Comparison of ENCODE assay signal across 27 cellular contexts in the genomic region with DNA sequence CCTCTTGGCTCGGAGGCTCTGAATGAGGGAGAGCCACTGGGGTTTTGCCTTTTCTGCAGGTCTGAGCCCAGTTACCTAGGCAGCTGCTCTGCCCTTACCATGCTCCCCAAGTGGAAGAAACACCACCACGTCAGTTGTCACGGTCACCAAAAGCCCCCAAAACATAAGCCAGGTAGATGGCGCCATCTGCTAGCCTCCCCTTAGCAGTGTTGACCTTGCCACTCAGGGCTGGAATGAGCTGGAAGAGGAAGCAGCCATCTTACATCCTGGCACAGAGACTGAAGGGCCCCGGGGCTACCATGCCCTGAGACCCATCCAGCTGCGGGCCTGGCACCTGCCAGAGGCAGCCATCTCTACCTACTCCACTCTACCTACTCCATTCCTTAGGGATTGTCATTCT. TPM values are rescaled to one million over a fixed set of nuclear protein-coding genes. Genes with fewer than 3 reads are reported as not detected.
DNase-seq lines count a peak whose midpoint lies in the region; ATAC-seq, FAIRE-seq and TF ChIP-seq lines count a peak whose summit lies in the region.
"Had no signal": no experiment of that assay in that cellular context is flagged by ENCODE, and none has a peak within 500 bp of the region (broad histone marks: within the 10 kb centered on the region; RNA-seq: fewer than 3 reads in every experiment).

No MANE protein-coding gene starts in this region.

- TF ChIP-seq CTCF in SK-N-SH (IDR thresholded peaks at IDR 0.05), result no peak
- TF ChIP-seq CTCF in K562 (IDR thresholded peaks at IDR 0.05 in 2 of 3, conservative IDR thresholded peaks at IDR 0.05 in 1 of 3; ENCODE audit: insufficient read depth in 2 of 3, low read depth in 1 of 3, low read length in 3 of 3), result peak; percentile 27 to 42 (median 38); a peak in 3 of 6 replicates

- WGBS in SK-N-SH (ENCODE audit: low lambda C conversion rate), result 98% methylated on average over 6 of the region's 6 CpGs
- 57% methylated on average over 6 of the region's 6 CpGs for WGBS in K562 (ENCODE audit: insufficient coverage, low coverage, missing lambda C conversion rate)

- TF ChIP-seq EP300 in SK-N-SH (IDR thresholded peaks at IDR 0.05; ENCODE audit: borderline replicate concordance in 1 of 2, low read depth in 1 of 2, low read length in 1 of 2) (no peak), K562 (IDR thresholded peaks at IDR 0.05; ENCODE audit: low read length) (no peak)

- CTCF ChIA-PET in SK-N-SH (lab: Yijun Ruan, JAX), result interaction anchor here (1.1 to 1.6 kb wide), 2 partner anchors 54 to 62 kb away, joined by 3 to 4 read pairs; partner anchors contain the start of genes ENDOG and PKN3
- CTCF ChIA-PET in K562 (lab: Yijun Ruan, JAX; ENCODE audit: low intra/inter-chr PET ratio), result no interaction called here
- CTCF ChIA-PET in naive thymus-derived CD4-positive, alpha-beta T cell (lab: Charles Lee), result interaction anchor here (0.6 kb wide), 1 partner anchor 873 kb away, joined by 3 read pairs; no protein-coding TSS in a partner anchor

- DNase-seq in SK-N-SH, result no peak
- DNase-seq in MV-4-11 (lab: John Stamatoyannopoulos, UW), result peak; percentile 3
- peak in 1 of 4 experiments; percentile 38 for DNase-seq in K562 (ENCODE audit: extremely low read depth in 1 of 4, low spot score in 3 of 4)
- DNase-seq in stimulated activated effector memory CD8-positive, alpha-beta T cell treated with anti-CD3 and anti-CD28 coated beads, Interleukin-12 subunit alpha, Interleukin-12 subunit beta, amount 100 ng/mL, for 72 hours (ENCODE audit: low spot score in 2 of 2), result no peak
- DNase-seq in left lobe of liver (ENCODE audit: low spot score), result no peak
- no peak for DNase-seq in naive thymus-derived CD4-positive, alpha-beta T cell
- no peak for DNase-seq in stimulated activated CD8-positive, alpha-beta memory T cell treated with anti-CD3 and anti-CD28 coated beads, Interleukin-4, amount 100 ng/mL, for 48 hours
- DNase-seq: activated CD4-positive, CD25-positive, alpha-beta regulatory T cell treated with anti-CD3 and anti-CD28 coated beads, Interleukin-2, amount 50 U/mL, for 72 hours; activated naive CD4-positive, alpha-beta T cell treated with anti-CD3 and anti-CD28 coated beads, Interleukin-2, amount 10 ng/mL, durations not matched to agents 7 days and 5 days; C1 segment of cervical spinal cord; cerebellar nuclear complex; effector memory CD4-positive, alpha-beta T cell; GF-D8; head of caudate nucleus; islet precursor cell; NCI-H187 treated with DMSO at 0.1 percent for 48 hours; psoas muscle; SHP77 treated with DMSO at 0.1 percent for 48 hours; stimulated activated CD4-positive, alpha-beta T cell treated with anti-CD3 and anti-CD28 coated beads, Interleukin-4, amount 100 ng/mL, for 24 hours; T-helper 2 cell had no signal

- H3K9ac ChIP-seq in SK-N-SH (no peak overlapping the region), K562 (ENCODE audit: insufficient read depth in 1 of 2, low read depth in 2 of 2, low read length in 2 of 2) (peak overlapping the region in 1 of 2 experiments; percentile 15; a peak in 1 of 4 replicates)

- TF ChIP-seq RAD21 in SK-N-SH (IDR thresholded peaks at IDR 0.05; ENCODE audit: low read length) (peak; percentile 2; the same call in 1 of the 2 replicates), K562 (CRISPR knock-in tag; conservative IDR thresholded peaks at IDR 0.05 in 1 of 2, IDR thresholded peaks at IDR 0.05 in 1 of 2) (peak in 1 of 2 experiments; percentile 43; a peak in 1 of 4 replicates)

- POLR2A ChIA-PET in SK-N-SH (lab: Yijun Ruan, JAX), result interaction anchor here (0.9 kb wide), 1 partner anchor 17 kb away, joined by 3 read pairs; no protein-coding TSS in a partner anchor
- POLR2A ChIA-PET in K562 (lab: Yijun Ruan, JAX), result interaction anchor here (1.3 kb wide), 1 partner anchor 19 kb away, joined by 3 read pairs; no protein-coding TSS in a partner anchor
- POLR2A ChIA-PET in naive thymus-derived CD4-positive, alpha-beta T cell (lab: Charles Lee), result no interaction called here

- intact Hi-C loops in K562 (cut with micrococcal nuclease), result loop anchor here (5.0 kb wide), 1 partner anchor 53 kb away; the partner anchor contains the start of gene ENDOG
- intact Hi-C loops in naive thymus-derived CD4-positive, alpha-beta T cell (cut with micrococcal nuclease), result no loop called here

- H3K27me3 ChIP-seq in SK-N-SH (ENCODE audit: insufficient read depth), result no peaks in the 10 kb centered on the region
- no peaks in the 10 kb centered on the region for H3K27me3 ChIP-seq in K562 (ENCODE audit: control insufficient read depth in 2 of 2, insufficient read depth in 2 of 2, low read length in 2 of 2)
- H3K27me3 ChIP-seq in naive thymus-derived CD4-positive, alpha-beta T cell (ENCODE audit: control insufficient read depth in 2 of 2, insufficient read depth in 2 of 2, low read length in 2 of 2), result no peaks in the 10 kb centered on the region

- H3K4me3 ChIP-seq in SK-N-SH (ENCODE audit: low read depth in 2 of 2, low read length in 1 of 2), result no peak overlapping the region
- no peak overlapping the region for H3K4me3 ChIP-seq in K562
- H3K4me3 ChIP-seq in naive thymus-derived CD4-positive, alpha-beta T cell (ENCODE audit: low read length), result no peak overlapping the region
- H3K4me3 ChIP-seq: psoas muscle, smooth muscle cell, thoracic aorta had no signal

- H3K27ac Mint-ChIP-seq in stimulated activated effector memory CD8-positive, alpha-beta T cell treated with anti-CD3 and anti-CD28 coated beads, Interleukin-12 subunit alpha, Interleukin-12 subunit beta, amount 100 ng/mL, for 72 hours, result peak overlapping the region; percentile 34
- H3K27ac Mint-ChIP-seq in naive thymus-derived CD4-positive, alpha-beta T cell, result peak overlapping the region in 1 of 9 donors; percentile 63
- H3K27ac Mint-ChIP-seq: activated naive CD4-positive, alpha-beta T cell treated with anti-CD3 and anti-CD28 coated beads, Interleukin-2, amount 10 ng/mL, durations not matched to agents 7 days and 5 days had no signal

- H3K9me1 ChIP-seq in K562 (ENCODE audit: control insufficient read depth, insufficient read depth, low read length), result peaks cover 3% of the 10 kb centered on the region

- no peaks in the 10 kb centered on the region for H3K9me3 ChIP-seq in SK-N-SH
- no peaks in the 10 kb centered on the region for H3K9me3 ChIP-seq in K562 (replicated peaks; ENCODE audit: control insufficient read depth, insufficient read depth, low read depth, low read length)
- no peaks in the 10 kb centered on the region for H3K9me3 ChIP-seq in naive thymus-derived CD4-positive, alpha-beta T cell (ENCODE audit: control insufficient read depth in 2 of 3, low read length in 3 of 3)
- H3K9me3 ChIP-seq: psoas muscle, thoracic aorta had no signal

- no peak for TF ChIP-seq POLR2A in K562 (conservative IDR thresholded peaks at IDR 0.05)

- no peak overlapping the region for H3K4me3 Mint-ChIP-seq in stimulated activated effector memory CD8-positive, alpha-beta T cell treated with anti-CD3 and anti-CD28 coated beads, Interleukin-12 subunit alpha, Interleukin-12 subunit beta, amount 100 ng/mL, for 72 hours
- H3K4me3 Mint-ChIP-seq in naive thymus-derived CD4-positive, alpha-beta T cell, result no peak overlapping the region
- H3K4me3 Mint-ChIP-seq: activated naive CD4-positive, alpha-beta T cell treated with anti-CD3 and anti-CD28 coated beads, Interleukin-2, amount 10 ng/mL, durations not matched to agents 7 days and 5 days had no signal

- H3K79me2 ChIP-seq in SK-N-SH (ENCODE audit: insufficient read depth) (peaks cover 14% of the 10 kb centered on the region; the same call in 1 of the 2 replicates), K562 (ENCODE audit: control insufficient read depth, insufficient read depth, low read length) (no peaks in the 10 kb centered on the region)

- ATAC-seq in SK-N-SH treated with all-trans-retinoic acid at 6 μM for 48 hours (no peak), K562 (peak; percentile 38; the same call in 2 of the 3 replicates), left lobe of liver (no peak)
- no peak for ATAC-seq in stimulated activated effector memory CD8-positive, alpha-beta T cell treated with anti-CD3 and anti-CD28 coated beads, Interleukin-12 subunit alpha, Interleukin-12 subunit beta, amount 100 ng/mL, for 72 hours
- no peak for ATAC-seq in naive thymus-derived CD4-positive, alpha-beta T cell
- ATAC-seq: psoas muscle had no signal

- no peak overlapping the region for H3K4me2 ChIP-seq in SK-N-SH
- no peak overlapping the region for H3K4me2 ChIP-seq in K562 (ENCODE audit: insufficient read depth, low read length)
- H3K4me2 ChIP-seq: smooth muscle cell had no signal

- H3K36me3 ChIP-seq in SK-N-SH (replicated peaks in 1 of 2; ENCODE audit: control insufficient read depth in 1 of 2, insufficient read depth in 2 of 2, low read length in 1 of 2), result peaks cover 0 to 5% of the 10 kb centered on the region in 2 experiments
- H3K36me3 ChIP-seq in K562 (ENCODE audit: control insufficient read depth, insufficient read depth, low read length), result peaks cover 5% of the 10 kb centered on the region; the same call in 1 of the 3 replicates
- H3K36me3 ChIP-seq in naive thymus-derived CD4-positive, alpha-beta T cell (ENCODE audit: control insufficient read depth in 2 of 3, insufficient read depth in 3 of 3, low read length in 3 of 3), result peaks cover 0 to 14% (median 0%) of the 10 kb centered on the region in 3 experiments

- H4K20me1 ChIP-seq in SK-N-SH (ENCODE audit: insufficient read depth) (no peaks in the 10 kb centered on the region), K562 (replicated peaks; ENCODE audit: control insufficient read depth, insufficient read depth, low read length) (no peaks in the 10 kb centered on the region)

- H3K27ac ChIP-seq in SK-N-SH (ENCODE audit: low read depth in 2 of 2, low read length in 1 of 2) (no peak overlapping the region), K562 (ENCODE audit: extremely low read depth, low read depth, low read length) (no peak overlapping the region)
- H3K27ac ChIP-seq in naive thymus-derived CD4-positive, alpha-beta T cell (ENCODE audit: low read depth, low read length), result no peak overlapping the region
- H3K27ac ChIP-seq: psoas muscle, thoracic aorta had no signal

- no peaks in the 10 kb centered on the region for H3F3A ChIP-seq in SK-N-SH (replicated peaks; ENCODE audit: insufficient read depth)

- no TSS peak for BruUV-seq in K562 (replicated peaks; lab: Mats Ljungman, UMichigan)

- H3K9me3 Mint-ChIP-seq in stimulated activated effector memory CD8-positive, alpha-beta T cell treated with anti-CD3 and anti-CD28 coated beads, Interleukin-12 subunit alpha, Interleukin-12 subunit beta, amount 100 ng/mL, for 72 hours, result no peaks in the 10 kb centered on the region
- no peaks in the 10 kb centered on the region for H3K9me3 Mint-ChIP-seq in naive thymus-derived CD4-positive, alpha-beta T cell
- H3K9me3 Mint-ChIP-seq: activated naive CD4-positive, alpha-beta T cell treated with anti-CD3 and anti-CD28 coated beads, Interleukin-2, amount 10 ng/mL, durations not matched to agents 7 days and 5 days; naive thymus-derived CD8-positive, alpha-beta T cell had no signal

- peaks cover 39% of the 10 kb centered on the region for H3K4me1 Mint-ChIP-seq in stimulated activated effector memory CD8-positive, alpha-beta T cell treated with anti-CD3 and anti-CD28 coated beads, Interleukin-12 subunit alpha, Interleukin-12 subunit beta, amount 100 ng/mL, for 72 hours
- peaks cover 10 to 46% (median 35%) of the 10 kb centered on the region in 7 donors for H3K4me1 Mint-ChIP-seq in naive thymus-derived CD4-positive, alpha-beta T cell

- in situ Hi-C loops in K562 (cut with MboI), result no loop called here

- no peaks in the 10 kb centered on the region for H3K9me2 ChIP-seq in SK-N-SH

- H3K36me3 Mint-ChIP-seq in stimulated activated effector memory CD8-positive, alpha-beta T cell treated with anti-CD3 and anti-CD28 coated beads, Interleukin-12 subunit alpha, Interleukin-12 subunit beta, amount 100 ng/mL, for 72 hours, result peaks cover 10% of the 10 kb centered on the region
- H3K36me3 Mint-ChIP-seq in naive thymus-derived CD4-positive, alpha-beta T cell, result peaks cover 0 to 17% (median 0%) of the 10 kb centered on the region in 5 donors
- H3K36me3 Mint-ChIP-seq: activated naive CD4-positive, alpha-beta T cell treated with anti-CD3 and anti-CD28 coated beads, Interleukin-2, amount 10 ng/mL, durations not matched to agents 7 days and 5 days had no signal

- no peaks in the 10 kb centered on the region for H3K27me3 Mint-ChIP-seq in naive thymus-derived CD4-positive, alpha-beta T cell
- H3K27me3 Mint-ChIP-seq: activated naive CD4-positive, alpha-beta T cell treated with anti-CD3 and anti-CD28 coated beads, Interleukin-2, amount 10 ng/mL, durations not matched to agents 7 days and 5 days; naive thymus-derived CD8-positive, alpha-beta T cell had no signal

- H2AFZ ChIP-seq in SK-N-SH (ENCODE audit: low read depth) (no peak overlapping the region), K562 (ENCODE audit: low read depth, low read length) (no peak overlapping the region)

- FAIRE-seq in K562 (lab: Jason Lieb, UNC), result no peak
- FAIRE-seq: A204.1, astrocyte, HTR-8/SVneo had no signal

- H3K4me1 ChIP-seq in SK-N-SH (ENCODE audit: control insufficient read depth in 1 of 2, insufficient read depth in 2 of 2, low read depth in 1 of 2, low read length in 1 of 2) (no peaks in the 10 kb centered on the region), K562 (replicated peaks in 1 of 2; ENCODE audit: control insufficient read depth in 2 of 2, insufficient read depth in 2 of 2, low read length in 2 of 2) (peaks cover 13% of the 10 kb centered on the region in 2 experiments; a peak in 4 of 5 replicates)
- H3K4me1 ChIP-seq in naive thymus-derived CD4-positive, alpha-beta T cell (ENCODE audit: control insufficient read depth in 2 of 2, insufficient read depth in 2 of 2, low read length in 2 of 2), result no peaks in the 10 kb centered on the region

RNA-seq across cellular contexts. Expression of gene ZER1, which starts 7.4 kb away (rescaled TPM):
- polyA plus RNA-seq in SK-N-SH (2012; rRNA removed) (25.4 and 30.9 TPM in 2 replicates), K562 (2011; rRNA removed) (6.5 and 14.3 TPM in 2 replicates), K562 (2014; fragmentation: Illumina TruSeq; extraction: Trizol) (6.2 and 8.6 TPM in 2 replicates), K562 (2014; fragmentation: Nextera tagmentation; extraction: Ambion mirVana) (under 1 TPM; 0.07 to 0.22 TPM), K562 (2014; rRNA removed) (7.1 and 10.7 TPM in 2 replicates)
- polyA plus RNA-seq in SK-N-SH (2012; cell fraction: cytosol; rRNA removed), result 12.0 and 17.2 TPM in 2 replicates
- polyA plus RNA-seq in SK-N-SH (2012; cell fraction: nucleus; rRNA removed), result 46.9 and 78.6 TPM in 2 replicates
- total RNA-seq in K562 (2011; cell fraction: chromatin; rRNA removed; ENCODE audit: low replicate concordance), result 19.8 and 57.5 TPM in 2 replicates
- total RNA-seq in K562 (2011; cell fraction: nucleolus; rRNA removed), result 14.3 and 15.0 TPM in 2 replicates
- total RNA-seq in K562 (2011; cell fraction: nucleoplasm; rRNA removed), result 15.9 and 22.8 TPM in 2 replicates
- total RNA-seq in K562 (2014; rRNA removed) (6.8 and 8.4 TPM in 2 replicates), K562 (2014; rRNA removed; fragmentation: Illumina TruSeq; extraction: Trizol) (2.0 and 2.3 TPM in 2 replicates), K562 (2015; rRNA removed; fragmentation: Illumina TruSeq; extraction: Trizol) (3.8 and 4.0 TPM in 2 replicates), K562 (2021) (9.7 and 10.1 TPM in 2 replicates), left lobe of liver (15.6 TPM)
- 19.3 and 30.6 TPM in 2 replicates for polyA plus RNA-seq in K562 (2011; cell fraction: cytosol; rRNA removed)
- 21.7 and 29.5 TPM in 2 replicates for polyA plus RNA-seq in K562 (2011; cell fraction: nucleus; rRNA removed)
- polyA plus RNA-seq in K562 (2012), result 8.3 and 21.2 TPM in 2 replicates
- 5.8 and 6.2 TPM in 2 replicates for polyA minus RNA-seq in K562 (2011; rRNA and poly(A)+ RNA removed)
- 8.0 and 10.1 TPM in 2 replicates for polyA minus RNA-seq in K562 (2011; cell fraction: cytosol; rRNA and poly(A)+ RNA removed)
- 6.7 and 9.1 TPM in 2 replicates for polyA minus RNA-seq in K562 (2011; cell fraction: nucleus; rRNA and poly(A)+ RNA removed)
- 10 to 100 TPM; 22.7 to 51.2 (median 34.7) TPM for total RNA-seq in naive thymus-derived CD4-positive, alpha-beta T cell
- polyA plus RNA-seq in naive thymus-derived CD4-positive, alpha-beta T cell, result 10 to 100 TPM; 37.6 to 57.7 TPM

RNA-seq across cellular contexts. Expression of gene TBC1D13, which starts 22.7 kb away (rescaled TPM):
- polyA plus RNA-seq in SK-N-SH (2012; rRNA removed), result 19.1 and 19.7 TPM in 2 replicates
- 10.1 and 14.8 TPM in 2 replicates for polyA plus RNA-seq in SK-N-SH (2012; cell fraction: cytosol; rRNA removed)
- polyA plus RNA-seq in SK-N-SH (2012; cell fraction: nucleus; rRNA removed), result 26.5 and 27.7 TPM in 2 replicates
- 18.2 and 40.1 TPM in 2 replicates for total RNA-seq in K562 (2011; cell fraction: chromatin; rRNA removed; ENCODE audit: low replicate concordance)
- total RNA-seq in K562 (2011; cell fraction: nucleolus; rRNA removed), result 20.8 and 24.3 TPM in 2 replicates
- 19.8 and 21.3 TPM in 2 replicates for total RNA-seq in K562 (2011; cell fraction: nucleoplasm; rRNA removed)
- 9.9 and 16.6 TPM in 2 replicates for total RNA-seq in K562 (2014; rRNA removed)
- total RNA-seq in K562 (2014; rRNA removed; fragmentation: Illumina TruSeq; extraction: Trizol), result 8.0 and 10.5 TPM in 2 replicates
- total RNA-seq in K562 (2015; rRNA removed; fragmentation: Illumina TruSeq; extraction: Trizol), result 11.4 TPM in 2 replicates
- total RNA-seq in K562 (2021), result 24.4 and 27.5 TPM in 2 replicates
- polyA plus RNA-seq in K562 (2011; rRNA removed), result 21.7 and 24.9 TPM in 2 replicates
- 22.3 and 28.3 TPM in 2 replicates for polyA plus RNA-seq in K562 (2011; cell fraction: cytosol; rRNA removed)
- 27.4 and 32.4 TPM in 2 replicates for polyA plus RNA-seq in K562 (2011; cell fraction: nucleus; rRNA removed)
- polyA plus RNA-seq in K562 (2012), result 22.9 and 34.5 TPM in 2 replicates
- polyA plus RNA-seq in K562 (2014; fragmentation: Illumina TruSeq; extraction: Trizol), result 28.7 and 30.5 TPM in 2 replicates
- polyA plus RNA-seq in K562 (2014; fragmentation: Nextera tagmentation; extraction: Ambion mirVana), result 1 to 10 TPM; 2.3 to 3.0 TPM
- polyA plus RNA-seq in K562 (2014; rRNA removed), result 14.3 and 18.6 TPM in 2 replicates
- polyA minus RNA-seq in K562 (2011; rRNA and poly(A)+ RNA removed), result 15.3 and 16.0 TPM in 2 replicates
- 6.4 and 6.9 TPM in 2 replicates for polyA minus RNA-seq in K562 (2011; cell fraction: cytosol; rRNA and poly(A)+ RNA removed)
- polyA minus RNA-seq in K562 (2011; cell fraction: nucleus; rRNA and poly(A)+ RNA removed), result 7.1 and 10.0 TPM in 2 replicates
- total RNA-seq in left lobe of liver, result 14.1 TPM
- 10 to 100 TPM; 21.0 to 35.2 (median 24.9) TPM for total RNA-seq in naive thymus-derived CD4-positive, alpha-beta T cell
- 10 to 100 TPM; 18.6 to 43.5 TPM for polyA plus RNA-seq in naive thymus-derived CD4-positive, alpha-beta T cell

RNA-seq across cellular contexts. Expression of gene ZDHHC12, which starts 40.4 kb away (rescaled TPM):
- polyA plus RNA-seq in SK-N-SH (2012; rRNA removed) (36.6 and 51.3 TPM in 2 replicates), K562 (2011; rRNA removed) (13.8 and 24.8 TPM in 2 replicates), K562 (2014; fragmentation: Illumina TruSeq; extraction: Trizol) (6.8 and 27.8 TPM in 2 replicates), K562 (2014; fragmentation: Nextera tagmentation; extraction: Ambion mirVana) (1 to 10 TPM in 1 of 2 experiments, under 1 TPM in 1; 0.21 to 4.3 TPM), K562 (2014; rRNA removed) (31.7 TPM in 2 replicates)
- polyA plus RNA-seq in SK-N-SH (2012; cell fraction: cytosol; rRNA removed), result 20.8 and 32.1 TPM in 2 replicates
- polyA plus RNA-seq in SK-N-SH (2012; cell fraction: nucleus; rRNA removed), result 26.9 and 52.8 TPM in 2 replicates
- total RNA-seq in K562 (2011; cell fraction: chromatin; rRNA removed; ENCODE audit: low replicate concordance), result 7.1 and 18.4 TPM in 2 replicates
- 35.0 and 36.5 TPM in 2 replicates for total RNA-seq in K562 (2011; cell fraction: nucleolus; rRNA removed)
- 22.9 and 31.1 TPM in 2 replicates for total RNA-seq in K562 (2011; cell fraction: nucleoplasm; rRNA removed)
- total RNA-seq in K562 (2014; rRNA removed) (38.0 and 57.7 TPM in 2 replicates), K562 (2014; rRNA removed; fragmentation: Illumina TruSeq; extraction: Trizol) (1.1 and 1.9 TPM in 2 replicates), K562 (2015; rRNA removed; fragmentation: Illumina TruSeq; extraction: Trizol) (18.7 and 19.1 TPM in 2 replicates), K562 (2021) (28.7 and 30.3 TPM in 2 replicates), left lobe of liver (22.9 TPM)
- 30.4 and 84.8 TPM in 2 replicates for polyA plus RNA-seq in K562 (2011; cell fraction: cytosol; rRNA removed)
- polyA plus RNA-seq in K562 (2011; cell fraction: nucleus; rRNA removed), result 32.5 and 45.8 TPM in 2 replicates
- 31.0 and 52.7 TPM in 2 replicates for polyA plus RNA-seq in K562 (2012)
- 3.4 and 6.5 TPM in 2 replicates for polyA minus RNA-seq in K562 (2011; rRNA and poly(A)+ RNA removed)
- polyA minus RNA-seq in K562 (2011; cell fraction: cytosol; rRNA and poly(A)+ RNA removed), result 21.7 and 30.2 TPM in 2 replicates
- polyA minus RNA-seq in K562 (2011; cell fraction: nucleus; rRNA and poly(A)+ RNA removed), result 5.8 and 6.1 TPM in 2 replicates
- total RNA-seq in naive thymus-derived CD4-positive, alpha-beta T cell, result 10 to 100 TPM; 21.2 to 70.3 (median 25.7) TPM
- polyA plus RNA-seq in naive thymus-derived CD4-positive, alpha-beta T cell, result 10 to 100 TPM; 63.2 to 74.2 TPM

RNA-seq across cellular contexts. Expression of gene ENDOG, which starts 53.9 kb away (rescaled TPM):
- polyA plus RNA-seq in SK-N-SH (2012; rRNA removed) (22.2 and 26.6 TPM in 2 replicates), K562 (2011; rRNA removed) (30.0 and 42.1 TPM in 2 replicates), K562 (2014; fragmentation: Illumina TruSeq; extraction: Trizol) (8.7 and 16.3 TPM in 2 replicates), K562 (2014; fragmentation: Nextera tagmentation; extraction: Ambion mirVana) (1 to 10 TPM; 1.2 to 3.8 TPM), K562 (2014; rRNA removed) (77.2 and 80.2 TPM in 2 replicates)
- polyA plus RNA-seq in SK-N-SH (2012; cell fraction: cytosol; rRNA removed), result 12.0 and 18.7 TPM in 2 replicates
- polyA plus RNA-seq in SK-N-SH (2012; cell fraction: nucleus; rRNA removed), result 13.7 and 23.5 TPM in 2 replicates
- total RNA-seq in K562 (2011; cell fraction: chromatin; rRNA removed; ENCODE audit: low replicate concordance), result 4.9 and 20.6 TPM in 2 replicates
- total RNA-seq in K562 (2011; cell fraction: nucleolus; rRNA removed), result 39.7 and 40.4 TPM in 2 replicates
- 11.4 and 14.2 TPM in 2 replicates for total RNA-seq in K562 (2011; cell fraction: nucleoplasm; rRNA removed)
- total RNA-seq in K562 (2014; rRNA removed) (91.0 and 99.6 TPM in 2 replicates), K562 (2014; rRNA removed; fragmentation: Illumina TruSeq; extraction: Trizol) (6.3 and 8.8 TPM in 2 replicates), K562 (2015; rRNA removed; fragmentation: Illumina TruSeq; extraction: Trizol) (25.5 and 26.3 TPM in 2 replicates), K562 (2021) (83.2 and 84.9 TPM in 2 replicates), left lobe of liver (53.0 TPM)
- polyA plus RNA-seq in K562 (2011; cell fraction: cytosol; rRNA removed), result 52.4 and 156 TPM in 2 replicates
- polyA plus RNA-seq in K562 (2011; cell fraction: nucleus; rRNA removed), result 58.2 and 77.0 TPM in 2 replicates
- 34.3 and 45.7 TPM in 2 replicates for polyA plus RNA-seq in K562 (2012)
- 10.2 and 12.4 TPM in 2 replicates for polyA minus RNA-seq in K562 (2011; rRNA and poly(A)+ RNA removed)
- polyA minus RNA-seq in K562 (2011; cell fraction: cytosol; rRNA and poly(A)+ RNA removed), result 23.4 and 24.1 TPM in 2 replicates
- polyA minus RNA-seq in K562 (2011; cell fraction: nucleus; rRNA and poly(A)+ RNA removed), result 16.2 and 20.6 TPM in 2 replicates
- 10 to 100 TPM in 4 of 5 experiments, 1 to 10 TPM in 1; 9.4 to 18.3 (median 14.7) TPM for total RNA-seq in naive thymus-derived CD4-positive, alpha-beta T cell
- polyA plus RNA-seq in naive thymus-derived CD4-positive, alpha-beta T cell, result 10 to 100 TPM; 17.0 to 36.7 TPM

Comparison
In these comparisons a context has a peak if more than half of its experiments do, and no peak if none do; other contexts are left out.
1. Of the 27 proteins assayed by ChIP-seq in both K562 and SK-N-SH: peak only in K562: CTCF and YY1; only in SK-N-SH: none; in both: none; in neither: 24; mixed calls (peak in some experiments, not most) for 1.